In the genomic region with DNA sequence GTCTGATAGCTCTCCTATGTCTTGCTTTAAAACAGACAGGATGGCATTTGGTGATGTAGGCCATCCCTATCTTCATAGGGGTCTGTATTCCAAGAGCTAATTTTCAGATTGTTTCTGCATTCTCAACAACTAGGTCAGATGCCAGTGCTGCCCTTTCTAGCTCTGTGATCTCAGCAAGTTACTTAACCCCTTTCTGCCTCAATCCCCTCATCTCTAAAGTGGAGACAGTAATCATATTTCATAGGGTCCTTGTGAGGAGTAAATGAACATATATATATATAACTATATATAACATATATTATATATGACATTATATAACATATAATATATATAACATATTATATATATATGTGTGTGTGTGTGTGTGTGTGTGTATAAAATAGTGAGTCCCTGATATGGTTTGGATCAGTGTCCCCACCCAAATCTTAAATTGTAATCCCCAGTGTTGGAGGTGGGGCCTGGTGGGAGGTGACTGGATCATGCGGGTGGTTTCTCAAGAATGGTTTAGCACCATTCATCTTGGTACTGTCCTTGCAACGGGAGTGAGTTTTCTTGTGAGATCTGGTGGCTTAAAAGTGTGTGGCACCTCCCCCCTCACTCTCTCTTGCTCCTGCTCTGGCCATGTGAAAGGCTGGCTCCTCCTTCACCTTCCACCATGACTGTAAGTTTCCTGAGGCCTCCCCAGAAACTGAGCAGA, we compare ENCODE assay signal across 1 cellular context.
TF ChIP-seq lines count a peak whose summit lies in the region.

No MANE protein-coding gene starts in this region.

TF ChIP-seq in GM23338, 12 proteins besides CTCF, POLR2A, EP300 and RAD21 (continued from another document):
- TF ChIP-seq ZNF462 (CRISPR knock-in tag; IDR thresholded peaks at IDR 0.05) (no peak), ZNF114 (CRISPR knock-in tag; IDR thresholded peaks at IDR 0.05) (no peak), EZH2phosphoT487 (IDR thresholded peaks at IDR 0.05; ENCODE audit: unreplicated experiment) (no peak), EZH2 (IDR thresholded peaks at IDR 0.05; ENCODE audit: low read depth, unreplicated experiment) (no peak)
